ENCODE assay signal across 9 cellular contexts in the genomic region with DNA sequence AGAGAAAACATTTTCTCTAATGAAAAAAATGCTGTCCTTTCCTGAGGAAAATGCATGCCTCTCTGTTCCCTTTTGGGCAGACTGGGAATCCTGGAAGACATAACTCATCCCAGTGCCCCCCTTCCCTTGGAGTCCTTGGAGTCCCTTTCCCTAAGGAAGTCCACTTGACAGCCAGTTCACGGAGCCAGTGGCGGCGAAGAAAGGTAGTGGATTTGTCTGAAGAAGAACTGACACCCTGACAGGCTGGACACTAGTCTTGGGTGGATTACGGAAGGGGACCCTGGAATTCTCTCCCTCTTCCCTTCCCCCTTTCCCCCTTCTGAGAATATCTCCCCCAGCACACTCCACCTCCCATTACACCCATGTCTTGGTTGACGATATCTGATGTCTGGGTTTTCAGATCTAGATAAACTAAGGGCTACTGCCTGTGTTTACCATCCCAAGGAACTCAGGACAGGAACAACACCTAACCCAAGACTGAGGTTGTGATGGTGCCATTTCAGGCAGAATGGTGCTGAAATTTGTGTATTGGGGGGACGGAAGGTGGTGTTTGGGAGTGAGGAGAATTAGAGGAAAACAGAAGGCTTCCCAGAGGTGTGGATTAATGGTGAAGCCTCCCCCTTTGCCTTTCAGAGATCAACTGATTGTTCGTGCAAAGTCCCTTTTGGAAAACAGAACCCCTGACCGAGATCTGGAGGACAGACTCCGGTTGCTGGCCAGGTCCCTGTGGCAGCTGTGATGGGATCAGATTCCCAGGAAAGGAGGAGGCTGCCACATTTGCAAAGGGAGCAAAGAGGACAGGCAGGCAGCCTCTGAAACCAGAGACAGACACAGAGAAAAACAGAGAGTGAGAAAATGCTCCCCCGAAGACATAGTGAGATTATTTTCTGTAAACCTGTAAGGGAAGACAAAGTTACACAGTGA. TPM values are rescaled to one million over a fixed set of nuclear protein-coding genes. Genes with fewer than 3 reads are reported as not detected.
A peak's percentile ranks its signal among the peaks of the same experiment; 100 is the strongest.
DNase-seq lines count a peak whose midpoint lies in the region; ATAC-seq, FAIRE-seq and TF ChIP-seq lines count a peak whose summit lies in the region.
"Had no signal": no experiment of that assay in that cellular context is flagged by ENCODE, and none has a peak within 500 bp of the region (broad histone marks: within the 10 kb centered on the region; RNA-seq: fewer than 3 reads in every experiment).

No MANE protein-coding gene starts in this region.

- no peak for TF ChIP-seq CTCF in astrocyte (IDR thresholded peaks at IDR 0.05; ENCODE audit: insufficient read depth, low read depth, low read length)
- TF ChIP-seq CTCF in left lung (IDR thresholded peaks at IDR 0.05), result no peak
- no peak for TF ChIP-seq CTCF in testis (IDR thresholded peaks at IDR 0.05)

- peaks cover 40% of the 10 kb centered on the region for H3K4me1 Mint-ChIP-seq in astrocyte (ENCODE audit: low read depth, unreplicated experiment)

- peak overlapping the region; percentile 92 for H3K4me2 ChIP-seq in astrocyte (ENCODE audit: low read length)

- H3K4me1 ChIP-seq in astrocyte (ENCODE audit: insufficient read depth, low read length) (peaks cover 47% of the 10 kb centered on the region), left lung (peaks cover 22 to 58% of the 10 kb centered on the region in 2 donors), testis (peaks cover 37% of the 10 kb centered on the region)

- H3K9me3 Mint-ChIP-seq in astrocyte (ENCODE audit: unreplicated experiment), result no peaks in the 10 kb centered on the region

- peak overlapping the region; percentile 100 for H3K9ac ChIP-seq in astrocyte (ENCODE audit: low read length)

- no peaks in the 10 kb centered on the region for H3K27me3 Mint-ChIP-seq in astrocyte (ENCODE audit: low read depth, unreplicated experiment)

- H4K20me1 ChIP-seq in astrocyte (ENCODE audit: insufficient read depth, low read length), result peaks cover 54% of the 10 kb centered on the region

- intact Hi-C loops in left lung (cut with DNase I) (no loop called here), testis (cut with DNase I; ENCODE audit: low total_unique reads) (no loop called here)

- H3K9me3 ChIP-seq in astrocyte (ENCODE audit: insufficient read depth, low read depth, low read length) (no peaks in the 10 kb centered on the region), left lung (no peaks in the 10 kb centered on the region), testis (no peaks in the 10 kb centered on the region)

- H3K79me2 ChIP-seq in astrocyte (ENCODE audit: insufficient read depth, low read length), result peaks cover 66% of the 10 kb centered on the region

- peaks cover 34% of the 10 kb centered on the region for H3K36me3 Mint-ChIP-seq in astrocyte (ENCODE audit: low read depth, unreplicated experiment)

- no peak for FAIRE-seq in astrocyte (lab: Jason Lieb, UNC)

- peak; percentile 70 for DNase-seq in DMS 273 (lab: John Stamatoyannopoulos, UW; ENCODE audit: unreplicated experiment)
- no peak for DNase-seq in DMS 273 treated with DMSO at 0.1 percent for 48 hours (lab: John Stamatoyannopoulos, UW)
- DNase-seq in astrocyte (ENCODE audit: low read depth), result no peak
- no peak for DNase-seq in left lung
- DNase-seq in testis, result no peak
- DNase-seq in NCI-H2029 (lab: John Stamatoyannopoulos, UW), result no peak

- H3K4me3 ChIP-seq in astrocyte (ENCODE audit: insufficient read depth, low read depth, low read length) (peak overlapping the region; percentile 99), left lung (peak overlapping the region; percentile 52 to 56), testis (peak overlapping the region; percentile 75 to 92)

- H3K4me3 Mint-ChIP-seq in astrocyte (ENCODE audit: unreplicated experiment), result peak overlapping the region; percentile 99

- no peak for TF ChIP-seq POLR2A in testis (IDR thresholded peaks at IDR 0.05)

- H2AFZ ChIP-seq in astrocyte (ENCODE audit: low read depth, low read length), result no peak overlapping the region

- ATAC-seq in left lung (no peak), GM21619 (IDR thresholded peaks at IDR 0.05; ENCODE audit: unreplicated experiment) (no peak), HG03175 (IDR thresholded peaks at IDR 0.05; ENCODE audit: unreplicated experiment) (no peak)

- peak overlapping the region; percentile 100 for H3K27ac Mint-ChIP-seq in astrocyte (ENCODE audit: unreplicated experiment)

- 18 to 24% methylated on average over 10 of the region's 10 CpGs for WGBS in testis, 2 donors

- peak overlapping the region; percentile 98 for H3K27ac ChIP-seq in astrocyte (ENCODE audit: low read depth, low read length)
- peak overlapping the region; percentile 83 to 94 for H3K27ac ChIP-seq in left lung
- H3K27ac ChIP-seq in testis, result peak overlapping the region; percentile 93 to 97
- H3K27ac ChIP-seq: 22Rv1 had no signal

- no peaks in the 10 kb centered on the region for H3K27me3 ChIP-seq in astrocyte (ENCODE audit: insufficient read depth, low read length)
- peaks cover 0 to 7% of the 10 kb centered on the region in 2 donors for H3K27me3 ChIP-seq in left lung
- H3K27me3 ChIP-seq in testis, result no peaks in the 10 kb centered on the region

- H3K36me3 ChIP-seq in astrocyte (ENCODE audit: insufficient read depth, low read length) (peaks cover 26% of the 10 kb centered on the region), left lung (no peaks in the 10 kb centered on the region), testis (ENCODE audit: low read depth, missing control alignments) (no peaks in the 10 kb centered on the region)

RNA-seq across cellular contexts. Expression of a gene that starts 0.7 kb away (rescaled TPM):
- total RNA-seq in astrocyte (15,667 and 20,724 TPM in 2 replicates), left lung (1,000 to 10,000 TPM; 1,647 to 5,045 TPM), testis (1,000 to 10,000 TPM; 1,884 to 2,585 TPM)
- 3,080 TPM for polyA plus RNA-seq in testis (ENCODE audit: insufficient read depth, low read depth, low replicate concordance)
